Comparison of ENCODE assay signal across 8 cellular contexts in genomic region chr15:67097893-67098740, GRCh38. TPM values are rescaled to one million over a fixed set of nuclear protein-coding genes. Genes with fewer than 3 reads are reported as not detected.
DNase-seq lines count a peak whose midpoint lies in the region; ATAC-seq, FAIRE-seq and TF ChIP-seq lines count a peak whose summit lies in the region.

No MANE protein-coding gene starts in this region.

- TF ChIP-seq POLR2A in GM12892 (IDR thresholded peaks at IDR 0.05; ENCODE audit: low read depth, low read length) (no peak), H54 (IDR thresholded peaks at IDR 0.05; ENCODE audit: low read depth, low read length) (no peak)

- peak; percentile 61 to 72 for ATAC-seq in left cardiac atrium

- intact Hi-C loops in left cardiac atrium (cut with DNase I): no loop called here

- no peak for FAIRE-seq in GM12892 (lab: Jason Lieb, UNC)
- FAIRE-seq in H54 (lab: Jason Lieb, UNC): no peak

- DNase-seq in KG1 (lab: John Stamatoyannopoulos, UW) (peak; percentile 40), left cardiac atrium (peak; percentile 65), GM12892 (ENCODE audit: insufficient read length) (no peak), GM19238 (ENCODE audit: insufficient read length, low spot score) (no peak), iPS-NIHi11 (ENCODE audit: low spot score) (no peak), H54 (ENCODE audit: insufficient read length, low spot score) (no peak)
- peak; percentile 65 for DNase-seq in activated T-cell treated with anti-CD3 and anti-CD28 coated beads, Interleukin-2, amount 50 U/mL, for 48 hours
- peak; percentile 18 to 27 for DNase-seq in stimulated activated CD4-positive, alpha-beta T cell treated with anti-CD3 and anti-CD28 coated beads, Interleukin-4, amount 100 ng/mL, for 4 hours

RNA-seq across cellular contexts. Expression of gene SMAD3, which starts 32.7 kb away (rescaled TPM):
- total RNA-seq in left cardiac atrium: 10 to 100 TPM; 24.0 to 37.5 TPM
- polyA plus RNA-seq in GM12892 (2012; ENCODE audit: missing spikeins): 20.6 TPM

Comparison
In these comparisons a context has a peak if more than half of its experiments do, and no peak if none do; other contexts are left out.
1. DNase-seq: peak in KG1 (single experiment), activated T-cell treated with anti-CD3 and anti-CD28 coated beads, Interleukin-2, amount 50 U/mL, for 48 hours (2 of 2), left cardiac atrium (single experiment) and stimulated activated CD4-positive, alpha-beta T cell treated with anti-CD3 and anti-CD28 coated beads, Interleukin-4, amount 100 ng/mL, for 4 hours (2 of 2); none in GM12892 (single experiment), GM19238 (single experiment), iPS-NIHi11 (single experiment) and H54 (single experiment).